ENCODE assay signal across 6 cellular contexts in the genomic region with DNA sequence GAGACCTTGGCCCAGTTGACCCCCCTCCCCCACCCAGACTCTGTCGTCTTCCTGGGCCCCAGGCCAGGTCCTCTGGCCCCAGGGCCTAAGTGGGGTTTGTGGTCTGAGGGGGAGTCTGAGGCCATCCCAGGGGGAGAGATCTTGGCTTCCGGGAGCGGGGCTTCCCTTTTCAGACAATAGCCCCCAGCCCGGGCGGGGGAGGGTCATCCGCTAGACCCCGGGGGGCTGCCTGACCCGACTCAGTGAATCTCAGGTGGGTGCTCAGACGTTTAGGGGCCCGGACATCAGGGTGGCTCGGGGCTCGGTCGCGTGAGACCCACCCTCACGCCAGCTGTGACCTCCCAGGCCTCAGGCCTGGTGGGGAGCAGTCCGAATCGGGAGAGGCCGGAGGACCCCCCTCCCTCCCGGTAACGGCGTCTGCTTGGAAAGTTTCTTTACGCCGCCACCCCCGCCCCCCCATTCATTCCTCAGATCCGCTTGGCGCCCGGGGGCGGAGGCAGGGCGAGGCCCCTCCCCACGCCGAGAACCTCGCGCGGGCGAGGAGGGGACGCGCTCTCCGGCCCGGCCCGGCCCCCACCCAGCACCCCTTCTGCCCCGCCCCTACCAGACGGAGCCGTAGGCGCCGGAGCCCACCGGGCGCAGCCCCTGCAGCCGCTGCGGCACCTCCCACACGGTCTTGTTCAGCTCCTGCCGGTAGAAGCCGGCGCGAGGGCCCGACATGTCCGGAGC. TPM values are rescaled to one million over a fixed set of nuclear protein-coding genes. Genes with fewer than 3 reads are reported as not detected.
A peak's percentile ranks its signal among the peaks of the same experiment; 100 is the strongest.
DNase-seq lines count a peak whose midpoint lies in the region; ATAC-seq and TF ChIP-seq lines count a peak whose summit lies in the region.

No MANE protein-coding gene starts in this region.

- H4K20me1 ChIP-seq in IMR-90 (ENCODE audit: insufficient read depth, low read length): peaks cover 29% of the 10 kb centered on the region

- H3K9me1 ChIP-seq in IMR-90 (ENCODE audit: insufficient read depth, low read length): no peaks in the 10 kb centered on the region

- peak overlapping the region; percentile 87 for H2AFZ ChIP-seq in IMR-90 (replicated peaks; ENCODE audit: low read length, poor library complexity)

- H4K91ac ChIP-seq in IMR-90 (ENCODE audit: insufficient read depth, low read depth, low read length): no peak overlapping the region

- CTCF ChIA-PET in IMR-90 (lab: Yijun Ruan, JAX): no interaction called here

- H3K79me1 ChIP-seq in IMR-90 (ENCODE audit: low read depth in 1 of 2, low read length in 2 of 2): peaks cover 0 to 3% of the 10 kb centered on the region in 2 experiments; a peak in 1 of 4 replicates

- BruUV-seq in IMR-90 (replicated peaks; lab: Mats Ljungman, UMichigan): no TSS peak

- TF ChIP-seq CTCF in AG10803 (conservative IDR thresholded peaks at IDR 0.05; ENCODE audit: low read length): no peak
- no peak for TF ChIP-seq CTCF in IMR-90 (conservative IDR thresholded peaks at IDR 0.05; ENCODE audit: low read depth, low read length)

- no peak overlapping the region for H2BK120ac ChIP-seq in IMR-90 (ENCODE audit: low read depth, low read length)

- no peak overlapping the region; the same call in 1 of the 2 replicates for H3K9ac ChIP-seq in IMR-90 (ENCODE audit: low read depth, low read length)

- peaks cover 13% of the 10 kb centered on the region for H3K4me1 ChIP-seq in IMR-90 (ENCODE audit: control insufficient read depth, insufficient read depth, low read length)

- H3K36me3 ChIP-seq in IMR-90 (ENCODE audit: control insufficient read depth, insufficient read depth, low read length): peaks cover 9% of the 10 kb centered on the region; the same call in 1 of the 2 replicates

- H3K4me2 ChIP-seq in IMR-90 (ENCODE audit: low read depth, low read length): peak overlapping the region; percentile 65

- H3K4ac ChIP-seq in IMR-90 (ENCODE audit: low read depth, low read length): no peak overlapping the region

- H2AK9ac ChIP-seq in IMR-90 (replicated peaks; ENCODE audit: low read depth, low read length, poor library complexity): peak overlapping the region; percentile 78

- no peak overlapping the region for H3K23ac ChIP-seq in IMR-90 (ENCODE audit: low read depth, low read length)

- H3K14ac ChIP-seq in IMR-90 (replicated peaks; ENCODE audit: low read depth, low read length): no peak overlapping the region

- H2BK15ac ChIP-seq in IMR-90 (ENCODE audit: low read depth, low read length): no peak overlapping the region

- H3K27me3 ChIP-seq in IMR-90 (ENCODE audit: control insufficient read depth, insufficient read depth, low read length): no peaks in the 10 kb centered on the region

- in situ Hi-C loops in IMR-90 (cut with MboI; ENCODE audit: low sequenced_read_pairs): loop anchor here (10.0 kb wide), 1 partner anchor 55 kb away; a partner anchor contains a TSS

- H3K18ac ChIP-seq in IMR-90 (ENCODE audit: low read depth, low read length): no peak overlapping the region

- no CpG with 5 or more reads among the region's 56 CpGs for WGBS in IMR-90 (ENCODE audit: extremely low coverage in 2 of 2, insufficient read length in 1 of 2), 2 experiments

- peak; percentile 38 for DNase-seq in AG10803 (ENCODE audit: low read depth)
- DNase-seq in IMR-90: peak; percentile 31
- DNase-seq in activated naive CD4-positive, alpha-beta T cell treated with anti-CD3 and anti-CD28 coated beads, Interleukin-2, amount 50 U/mL, for 16 hours: peak; percentile 58
- peak; percentile 65 to 66 for DNase-seq in lung microvascular endothelial cell (ENCODE audit: low read depth in 2 of 2)
- no peak for DNase-seq in retina

- peak overlapping the region; percentile 50 for H3K4me3 ChIP-seq in AG10803 (ENCODE audit: low read length)
- H3K4me3 ChIP-seq in IMR-90 (ENCODE audit: insufficient read depth, low read depth, low read length): peak overlapping the region; percentile 56

- ATAC-seq in IMR-90 (ENCODE audit: low read depth) (peak; percentile 67), HG03108 (IDR thresholded peaks at IDR 0.05; ENCODE audit: unreplicated experiment) (no peak)

- no peak overlapping the region for H2BK5ac ChIP-seq in IMR-90 (ENCODE audit: low read depth, low read length, poor library complexity, severe bottlenecking)

- H3K9me3 ChIP-seq in IMR-90 (ENCODE audit: control insufficient read depth, insufficient read depth, low read length): no peaks in the 10 kb centered on the region

- H4K8ac ChIP-seq in IMR-90 (ENCODE audit: low read depth in 2 of 2, low read length in 2 of 2): peak overlapping the region in 1 of 2 experiments; percentile 21; a peak in 1 of 4 replicates

- H2AK5ac ChIP-seq in IMR-90 (ENCODE audit: low read depth, low read length): no peak overlapping the region

- no peak overlapping the region for H3K56ac ChIP-seq in IMR-90 (ENCODE audit: extremely low read depth, insufficient read depth, low read length)

- no peak for TF ChIP-seq RAD21 in IMR-90 (IDR thresholded peaks at IDR 0.05; ENCODE audit: low read length)

- intact Hi-C loops in IMR-90 (cut with micrococcal nuclease): loop anchor here (2.0 to 5.0 kb wide), 2 partner anchors 38 to 57 kb away; a partner anchor contains a TSS

- TF ChIP-seq POLR2A in IMR-90 (IDR thresholded peaks at IDR 0.05; ENCODE audit: low read depth, low read length): no peak

- no peak overlapping the region for H3K27ac ChIP-seq in IMR-90 (ENCODE audit: insufficient read depth, low read length)

- no peak overlapping the region for H2BK20ac ChIP-seq in IMR-90 (ENCODE audit: low read depth, low read length)

- H4K5ac ChIP-seq in IMR-90 (ENCODE audit: low read depth, low read length): no peak overlapping the region

- dilution Hi-C loops in IMR-90 (cut with HindIII; ENCODE audit: low sequenced_read_pairs, unreplicated experiment): no loop called here

- POLR2A ChIA-PET in IMR-90 (lab: Charles Lee; ENCODE audit: unreplicated experiment): no interaction called here

TF ChIP-seq in IMR-90, 13 proteins besides CTCF, POLR2A, EP300 and RAD21 (continues in another document):
- TF ChIP-seq RFX5 (IDR thresholded peaks at IDR 0.05; ENCODE audit: low read depth, low read length): no peak
- TF ChIP-seq MAZ (IDR thresholded peaks at IDR 0.05; ENCODE audit: borderline replicate concordance, low read depth, low read length): no peak; the same call in 1 of the 2 replicates
- TF ChIP-seq FOS (IDR thresholded peaks at IDR 0.05; ENCODE audit: low read depth, low read length): no peak
- TF ChIP-seq CEBPB (IDR thresholded peaks at IDR 0.05; ENCODE audit: low read depth, low read length): no peak
- TF ChIP-seq SMC3 (IDR thresholded peaks at IDR 0.05; ENCODE audit: low read depth, low read length): no peak
- no peak for TF ChIP-seq RCOR1 (IDR thresholded peaks at IDR 0.05; ENCODE audit: insufficient replicate concordance, low read length)
- no peak for TF ChIP-seq CHD1 (IDR thresholded peaks at IDR 0.05; ENCODE audit: low read depth, low read length)
- no peak for TF ChIP-seq BHLHE40 (IDR thresholded peaks at IDR 0.05; ENCODE audit: low read depth, low read length)
- no peak for TF ChIP-seq MXI1 (IDR thresholded peaks at IDR 0.05; ENCODE audit: borderline replicate concordance, low read depth, low read length)
- TF ChIP-seq, protein P1, sequence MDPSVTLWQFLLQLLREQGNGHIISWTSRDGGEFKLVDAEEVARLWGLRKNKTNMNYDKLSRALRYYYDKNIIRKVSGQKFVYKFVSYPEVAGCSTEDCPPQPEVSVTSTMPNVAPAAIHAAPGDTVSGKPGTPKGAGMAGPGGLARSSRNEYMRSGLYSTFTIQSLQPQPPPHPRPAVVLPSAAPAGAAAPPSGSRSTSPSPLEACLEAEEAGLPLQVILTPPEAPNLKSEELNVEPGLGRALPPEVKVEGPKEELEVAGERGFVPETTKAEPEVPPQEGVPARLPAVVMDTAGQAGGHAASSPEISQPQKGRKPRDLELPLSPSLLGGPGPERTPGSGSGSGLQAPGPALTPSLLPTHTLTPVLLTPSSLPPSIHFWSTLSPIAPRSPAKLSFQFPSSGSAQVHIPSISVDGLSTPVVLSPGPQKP (IDR thresholded peaks at IDR 0.05; ENCODE audit: borderline replicate concordance, low read depth, low read length): no peak
- TF ChIP-seq, protein P2, sequence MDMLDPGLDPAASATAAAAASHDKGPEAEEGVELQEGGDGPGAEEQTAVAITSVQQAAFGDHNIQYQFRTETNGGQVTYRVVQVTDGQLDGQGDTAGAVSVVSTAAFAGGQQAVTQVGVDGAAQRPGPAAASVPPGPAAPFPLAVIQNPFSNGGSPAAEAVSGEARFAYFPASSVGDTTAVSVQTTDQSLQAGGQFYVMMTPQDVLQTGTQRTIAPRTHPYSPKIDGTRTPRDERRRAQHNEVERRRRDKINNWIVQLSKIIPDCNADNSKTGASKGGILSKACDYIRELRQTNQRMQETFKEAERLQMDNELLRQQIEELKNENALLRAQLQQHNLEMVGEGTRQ (IDR thresholded peaks at IDR 0.05; ENCODE audit: low read depth, low read length): no peak
- no peak for TF ChIP-seq MAFK (IDR thresholded peaks at IDR 0.05; ENCODE audit: low read depth, low read length)

RNA-seq across cellular contexts. Expression of a gene that starts 0.4 kb away (rescaled TPM):
- 7.5 and 8.1 TPM in 2 replicates for total RNA-seq in IMR-90 (2012; rRNA removed)
- 14.4 and 16.6 TPM in 2 replicates for polyA plus RNA-seq in IMR-90 (2012; rRNA removed)
- 11.1 and 14.2 TPM in 2 replicates for polyA plus RNA-seq in IMR-90 (2012; cell fraction: cytosol; rRNA removed)
- polyA plus RNA-seq in IMR-90 (2012; cell fraction: nucleus; rRNA removed; ENCODE audit: low replicate concordance): 42.0 and 90.5 TPM in 2 replicates
- total RNA-seq in lung microvascular endothelial cell: 16.3 and 21.8 TPM in 2 replicates

RNA-seq across cellular contexts. Expression of a gene that starts 8.3 kb away (rescaled TPM):
- total RNA-seq in IMR-90 (2012; rRNA removed): 35.6 and 41.0 TPM in 2 replicates
- polyA plus RNA-seq in IMR-90 (2012; rRNA removed): 56.3 and 59.9 TPM in 2 replicates
- 42.8 and 49.5 TPM in 2 replicates for polyA plus RNA-seq in IMR-90 (2012; cell fraction: cytosol; rRNA removed)
- polyA plus RNA-seq in IMR-90 (2012; cell fraction: nucleus; rRNA removed; ENCODE audit: low replicate concordance): 269 and 452 TPM in 2 replicates
- total RNA-seq in lung microvascular endothelial cell: 37.0 and 53.6 TPM in 2 replicates

RNA-seq across cellular contexts. Expression of a gene that starts 18.7 kb away (rescaled TPM):
- total RNA-seq in IMR-90 (2012; rRNA removed) (3.6 and 3.9 TPM in 2 replicates), lung microvascular endothelial cell (9.4 and 11.3 TPM in 2 replicates)
- 35.2 and 35.7 TPM in 2 replicates for polyA plus RNA-seq in IMR-90 (2012; rRNA removed)
- polyA plus RNA-seq in IMR-90 (2012; cell fraction: cytosol; rRNA removed): 18.7 and 22.6 TPM in 2 replicates
- 264 and 926 TPM in 2 replicates for polyA plus RNA-seq in IMR-90 (2012; cell fraction: nucleus; rRNA removed; ENCODE audit: low replicate concordance)

RNA-seq across cellular contexts. Expression of a gene that starts 24.9 kb away (rescaled TPM):
- total RNA-seq in IMR-90 (2012; rRNA removed) (10.0 and 10.8 TPM in 2 replicates), lung microvascular endothelial cell (11.8 and 21.2 TPM in 2 replicates)
- 28.6 and 30.9 TPM in 2 replicates for polyA plus RNA-seq in IMR-90 (2012; rRNA removed)
- polyA plus RNA-seq in IMR-90 (2012; cell fraction: cytosol; rRNA removed): 7.5 and 13.6 TPM in 2 replicates
- polyA plus RNA-seq in IMR-90 (2012; cell fraction: nucleus; rRNA removed; ENCODE audit: low replicate concordance): 185 and 466 TPM in 2 replicates

RNA-seq across cellular contexts. Expression of a gene that starts 37.7 kb away (rescaled TPM):
- total RNA-seq in IMR-90 (2012; rRNA removed) (73.1 and 84.7 TPM in 2 replicates), lung microvascular endothelial cell (47.3 and 55.2 TPM in 2 replicates)
- polyA plus RNA-seq in IMR-90 (2012; rRNA removed): 202 and 220 TPM in 2 replicates
- 120 and 220 TPM in 2 replicates for polyA plus RNA-seq in IMR-90 (2012; cell fraction: cytosol; rRNA removed)
- 452 and 943 TPM in 2 replicates for polyA plus RNA-seq in IMR-90 (2012; cell fraction: nucleus; rRNA removed; ENCODE audit: low replicate concordance)
